Comparison of ENCODE assay signal across 24 cellular contexts in the genomic region with DNA sequence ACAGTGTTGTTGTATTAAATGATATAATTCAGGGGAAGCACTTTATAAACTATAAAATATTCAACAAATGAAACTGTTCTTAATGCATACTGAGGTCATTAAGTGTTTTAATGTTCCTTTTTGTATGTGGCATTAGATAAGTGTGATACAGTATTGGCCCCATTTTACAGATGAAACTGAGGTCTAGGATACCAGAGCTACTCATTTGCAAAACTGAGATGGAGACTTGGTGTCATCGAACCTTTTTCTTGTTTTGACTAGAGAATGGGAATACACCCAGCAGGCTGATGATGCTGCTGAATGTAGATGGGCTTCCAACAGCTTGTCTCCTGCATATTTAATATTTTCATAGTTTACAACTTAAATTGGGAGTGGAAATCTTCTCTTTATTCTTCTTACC.
"Had no signal": no experiment of that assay in that cellular context is flagged by ENCODE, and none has a peak within 500 bp of the region (broad histone marks: within the 10 kb centered on the region; RNA-seq: fewer than 3 reads in every experiment).

No MANE protein-coding gene starts in this region.

- ATAC-seq: Panc1 had no signal

- H3K27ac Mint-ChIP-seq: activated CD4-positive, alpha-beta memory T cell treated with anti-CD3 and anti-CD28 coated beads, Interleukin-2, amount 10 ng/mL, durations not matched to agents 7 days and 5 days; brain; T-helper 1 cell treated with Interleukin-12 subunit alpha and Interleukin-12 subunit beta and Interleukin-4 antibody, amounts not matched to agents 30 μg/mL and 1 μg/mL, for 36 hours had no signal

- H3K9me3 Mint-ChIP-seq: activated CD4-positive, alpha-beta memory T cell treated with anti-CD3 and anti-CD28 coated beads, Interleukin-2, amount 10 ng/mL, durations not matched to agents 7 days and 5 days; T-helper 1 cell treated with Interleukin-12 subunit alpha and Interleukin-12 subunit beta and Interleukin-4 antibody, amounts not matched to agents 30 μg/mL and 1 μg/mL, for 36 hours had no signal

- H3K4me1 Mint-ChIP-seq: activated CD4-positive, alpha-beta memory T cell treated with anti-CD3 and anti-CD28 coated beads, Interleukin-2, amount 10 ng/mL, durations not matched to agents 7 days and 5 days; brain had no signal

- DNase-seq: activated CD4-positive, alpha-beta memory T cell treated with anti-CD3 and anti-CD28 coated beads, Interleukin-2, amount 10 ng/mL, durations not matched to agents 7 days and 5 days; activated CD4-positive, CD25-positive, alpha-beta regulatory T cell; activated gamma-delta T cell treated with Interleukin-2 at 50 U/mL for 16 hours; activated naive CD4-positive, alpha-beta T cell treated with anti-CD3 and anti-CD28 coated beads, Interleukin-2, amount 50 U/mL, for 16 hours; anterior cingulate cortex; caudate nucleus; cerebellar nuclear complex; Kasumi-1; KG1; MG63; NCI-H1048; NCI-H1105 treated with DMSO at 0.1 percent for 48 hours; NCI-H1436 treated with DMSO at 0.1 percent for 48 hours; NCI-H1694 treated with DMSO at 0.1 percent for 48 hours; NCI-H2029; NCI-H345; NCI-H524 treated with DMSO at 0.1 percent for 48 hours; SHP77; SJCRH30; T-helper 9 cell; WERI-Rb-1 had no signal

- H3K27me3 Mint-ChIP-seq: activated CD4-positive, alpha-beta memory T cell treated with anti-CD3 and anti-CD28 coated beads, Interleukin-2, amount 10 ng/mL, durations not matched to agents 7 days and 5 days; brain had no signal

- H3K4me3 Mint-ChIP-seq: activated CD4-positive, alpha-beta memory T cell treated with anti-CD3 and anti-CD28 coated beads, Interleukin-2, amount 10 ng/mL, durations not matched to agents 7 days and 5 days; brain; T-helper 1 cell treated with Interleukin-12 subunit alpha and Interleukin-12 subunit beta and Interleukin-4 antibody, amounts not matched to agents 30 μg/mL and 1 μg/mL, for 36 hours had no signal
